19 cellular contexts compared by ENCODE assay signal in the genomic region with DNA sequence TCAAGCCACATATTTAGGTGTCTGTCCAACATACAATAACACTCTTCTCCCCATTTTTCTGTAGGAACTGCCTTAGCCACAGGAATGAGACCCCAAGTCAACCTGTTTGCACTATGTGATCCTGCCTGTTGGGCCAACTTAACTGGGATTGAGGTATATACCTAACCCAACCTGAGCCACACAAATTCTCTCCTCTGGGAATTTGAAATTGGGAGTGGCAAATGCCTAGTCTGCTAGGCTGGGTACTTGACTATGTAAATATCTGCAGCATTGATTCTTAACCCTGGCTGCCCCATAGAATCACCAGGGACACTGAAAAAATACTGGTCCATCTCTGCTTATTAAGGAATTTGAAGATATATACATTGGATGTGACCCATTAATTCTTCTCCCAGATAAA.
"Had no signal": no experiment of that assay in that cellular context is flagged by ENCODE, and none has a peak within 500 bp of the region (broad histone marks: within the 10 kb centered on the region; RNA-seq: fewer than 3 reads in every experiment).

No MANE protein-coding gene starts in this region.

- H3K27ac ChIP-seq: foreskin keratinocyte, lower lobe of right lung, prostate gland, testis, uterus had no signal

- DNase-seq: activated B cell treated with CpG ODN at 0.5 μM for 24 hours; activated CD4-positive, alpha-beta T cell treated with anti-CD3 and anti-CD28 coated beads for 36 hours; activated effector memory CD4-positive, alpha-beta T cell treated with Interleukin-2 at 50 U/mL for 16 hours; activated T-cell treated with anti-CD3 and anti-CD28 coated beads, Interleukin-2, amount 50 U/mL, for 1 hour; effector memory CD4-positive, alpha-beta T cell; foreskin keratinocyte; kidney; lower lobe of right lung; mesendoderm; mucosa of descending colon; stimulated activated CD4-positive, alpha-beta T cell treated with anti-CD3 and anti-CD28 coated beads, Interleukin-2, amount 100 ng/mL, for 48 hours; stimulated activated CD8-positive, alpha-beta memory T cell treated with anti-CD3 and anti-CD28 coated beads, Interleukin-4, amount 100 ng/mL, for 48 hours; SW 1271; T-helper 9 cell; testis; trophoblast cell; uterus had no signal

- H3K4me3 Mint-ChIP-seq: activated B cell treated with CpG ODN at 0.5 μM for 24 hours; activated CD4-positive, alpha-beta T cell treated with anti-CD3 and anti-CD28 coated beads for 36 hours had no signal

- H3K9me3 ChIP-seq: lower lobe of right lung, mucosa of descending colon, prostate gland, testis, uterus had no signal

- H3K27me3 Mint-ChIP-seq: activated B cell treated with CpG ODN at 0.5 μM for 24 hours; activated CD4-positive, alpha-beta T cell treated with anti-CD3 and anti-CD28 coated beads for 36 hours; central memory CD8-positive, alpha-beta T cell had no signal

- H3K27me3 ChIP-seq: foreskin keratinocyte, testis, uterus had no signal

- ATAC-seq: foreskin keratinocyte, lower lobe of right lung had no signal

- H3K27ac Mint-ChIP-seq: activated B cell treated with CpG ODN at 0.5 μM for 24 hours had no signal

- H3K9me3 Mint-ChIP-seq: activated B cell treated with CpG ODN at 0.5 μM for 24 hours; central memory CD8-positive, alpha-beta T cell had no signal
